In the genomic region with DNA sequence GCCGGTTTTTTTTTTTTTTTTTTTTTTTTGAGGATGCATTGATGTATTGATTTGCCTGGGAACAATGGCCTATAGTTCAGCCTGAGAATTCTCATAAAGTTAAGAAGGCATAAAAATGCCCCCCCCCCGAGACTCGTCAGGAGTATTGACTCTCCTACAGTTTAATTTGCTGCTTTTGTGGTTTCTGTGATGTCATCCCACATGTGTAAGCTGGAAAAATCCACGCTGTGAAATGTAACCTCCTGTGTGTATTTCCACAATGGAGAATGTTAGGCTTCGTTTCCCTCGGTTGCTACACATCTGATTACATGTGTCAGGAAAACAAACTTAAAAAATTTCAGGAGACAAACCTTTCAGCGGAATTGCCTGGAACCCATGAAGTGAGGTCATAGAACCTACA, we compare ENCODE assay signal across 12 cellular contexts.
DNase-seq lines count a peak whose midpoint lies in the region; ATAC-seq, FAIRE-seq and TF ChIP-seq lines count a peak whose summit lies in the region.
"Had no signal": no experiment of that assay in that cellular context is flagged by ENCODE, and none has a peak within 500 bp of the region (broad histone marks: within the 10 kb centered on the region; RNA-seq: fewer than 3 reads in every experiment).

No MANE protein-coding gene starts in this region.

- no TSS peak for BruUV-seq in Calu3 (replicated peaks; lab: Mats Ljungman, UMichigan)

- no peaks in the 10 kb centered on the region for H3K9me3 Mint-ChIP-seq in Calu3 (ENCODE audit: low read depth, unreplicated experiment)
- H3K9me3 Mint-ChIP-seq: activated T-helper 17 cell treated with anti-CD3 and anti-CD28 coated beads, Interleukin-2, amount 50 U/mL, for 72 hours had no signal

- TF ChIP-seq CTCF in Calu3 (IDR thresholded peaks at IDR 0.05; ENCODE audit: unreplicated experiment) (no peak), bronchial epithelial cell (IDR thresholded peaks at IDR 0.05; ENCODE audit: insufficient read depth, low read length, severe bottlenecking) (no peak), osteoblast (IDR thresholded peaks at IDR 0.05; ENCODE audit: extremely low read depth, low read depth, low read length) (no peak), left lung (IDR thresholded peaks at IDR 0.05) (no peak)

- CTCF ChIA-PET in Calu3 (lab: Charles Lee) = no interaction called here

- H4K20me1 ChIP-seq in osteoblast (ENCODE audit: insufficient read depth, low read length) = no peaks in the 10 kb centered on the region

- H3K9me3 ChIP-seq in osteoblast (ENCODE audit: low read depth, low read length) (no peaks in the 10 kb centered on the region), left lung (no peaks in the 10 kb centered on the region)
- H3K9me3 ChIP-seq: Peyer's patch had no signal

- no peaks in the 10 kb centered on the region for H3K79me2 ChIP-seq in osteoblast (ENCODE audit: insufficient read depth, low read length)

- FAIRE-seq in bronchial epithelial cell (lab: Jason Lieb, UNC) = no peak

- peak overlapping the region; percentile 52 for H3K27ac Mint-ChIP-seq in Calu3 (ENCODE audit: unreplicated experiment)
- H3K27ac Mint-ChIP-seq: activated T-helper 17 cell treated with anti-CD3 and anti-CD28 coated beads, Interleukin-2, amount 50 U/mL, for 72 hours had no signal

- DNase-seq in Calu3 (peak; percentile 18), HT1080 (ENCODE audit: low read depth) (peak; percentile 52), bronchial epithelial cell (ENCODE audit: low read depth) (peak; percentile 56), osteoblast (ENCODE audit: insufficient read length, low spot score, missing footprints) (no peak), left lung (no peak), anterior cingulate cortex (lab: John Stamatoyannopoulos, UW) (no peak), germinal center (ENCODE audit: low spot score) (no peak)
- DNase-seq: Peyer's patch, right cardiac atrium had no signal

- ATAC-seq in left lung (no peak), HG02981 (IDR thresholded peaks at IDR 0.05; ENCODE audit: unreplicated experiment) (no peak)
- ATAC-seq: right cardiac atrium had no signal

- no peak overlapping the region for H2AFZ ChIP-seq in osteoblast (ENCODE audit: low read length)

- H3K4me1 Mint-ChIP-seq in Calu3 (ENCODE audit: low read depth, unreplicated experiment) = peaks cover 45% of the 10 kb centered on the region
- H3K4me1 Mint-ChIP-seq: central memory CD8-positive, alpha-beta T cell had no signal

- peak overlapping the region; percentile 33 for H3K4me3 Mint-ChIP-seq in Calu3 (ENCODE audit: low read depth, unreplicated experiment)
- H3K4me3 Mint-ChIP-seq: central memory CD8-positive, alpha-beta T cell had no signal

- H3K36me3 ChIP-seq in bronchial epithelial cell (ENCODE audit: control insufficient read depth, insufficient read depth, low read length) (no peaks in the 10 kb centered on the region), osteoblast (ENCODE audit: insufficient read depth, low read length) (peaks cover 61% of the 10 kb centered on the region), left lung (no peaks in the 10 kb centered on the region)
- H3K36me3 ChIP-seq: Peyer's patch had no signal

- H3K4me1 ChIP-seq in osteoblast (ENCODE audit: insufficient read depth, low read length) (peaks cover 33% of the 10 kb centered on the region), left lung (no peaks in the 10 kb centered on the region)
- H3K4me1 ChIP-seq: Peyer's patch had no signal

- no peaks in the 10 kb centered on the region for H3K27me3 ChIP-seq in bronchial epithelial cell (ENCODE audit: control insufficient read depth, insufficient read depth, low read length)
- H3K27me3 ChIP-seq in osteoblast (ENCODE audit: insufficient read depth, low read length) = no peaks in the 10 kb centered on the region
- H3K27me3 ChIP-seq in left lung = no peaks in the 10 kb centered on the region
- H3K27me3 ChIP-seq: Peyer's patch had no signal

- intact Hi-C loops in Calu3 (cut with micrococcal nuclease; ENCODE audit: unreplicated experiment) (no loop called here), left lung (cut with DNase I) (no loop called here)

- peak overlapping the region; percentile 81 for H3K27ac ChIP-seq in osteoblast (ENCODE audit: low read depth, low read length)
- H3K27ac ChIP-seq in left lung = no peak overlapping the region
- H3K27ac ChIP-seq: Peyer's patch had no signal

- H3K4me3 ChIP-seq in bronchial epithelial cell (ENCODE audit: low read depth, low read length) (no peak overlapping the region), osteoblast (ENCODE audit: insufficient read depth, low read length) (no peak overlapping the region), left lung (no peak overlapping the region)
- H3K4me3 ChIP-seq: Peyer's patch had no signal

- no peaks in the 10 kb centered on the region for H3K27me3 Mint-ChIP-seq in Calu3 (ENCODE audit: unreplicated experiment)

- no peaks in the 10 kb centered on the region for H3K36me3 Mint-ChIP-seq in Calu3 (ENCODE audit: insufficient read depth, unreplicated experiment)

- no peak overlapping the region for H3K4me2 ChIP-seq in osteoblast (ENCODE audit: insufficient read depth, low read length)

Comparison
In these comparisons a context has a peak if more than half of its experiments do, and no peak if none do; other contexts are left out.
1. DNase-seq: peak in Calu3 (single experiment), HT1080 (single experiment) and bronchial epithelial cell (single experiment); none in osteoblast (single experiment), left lung (0 of 2), anterior cingulate cortex (0 of 58) and germinal center (single experiment).